ENCODE assay signal across 8 cellular contexts in the genomic region with DNA sequence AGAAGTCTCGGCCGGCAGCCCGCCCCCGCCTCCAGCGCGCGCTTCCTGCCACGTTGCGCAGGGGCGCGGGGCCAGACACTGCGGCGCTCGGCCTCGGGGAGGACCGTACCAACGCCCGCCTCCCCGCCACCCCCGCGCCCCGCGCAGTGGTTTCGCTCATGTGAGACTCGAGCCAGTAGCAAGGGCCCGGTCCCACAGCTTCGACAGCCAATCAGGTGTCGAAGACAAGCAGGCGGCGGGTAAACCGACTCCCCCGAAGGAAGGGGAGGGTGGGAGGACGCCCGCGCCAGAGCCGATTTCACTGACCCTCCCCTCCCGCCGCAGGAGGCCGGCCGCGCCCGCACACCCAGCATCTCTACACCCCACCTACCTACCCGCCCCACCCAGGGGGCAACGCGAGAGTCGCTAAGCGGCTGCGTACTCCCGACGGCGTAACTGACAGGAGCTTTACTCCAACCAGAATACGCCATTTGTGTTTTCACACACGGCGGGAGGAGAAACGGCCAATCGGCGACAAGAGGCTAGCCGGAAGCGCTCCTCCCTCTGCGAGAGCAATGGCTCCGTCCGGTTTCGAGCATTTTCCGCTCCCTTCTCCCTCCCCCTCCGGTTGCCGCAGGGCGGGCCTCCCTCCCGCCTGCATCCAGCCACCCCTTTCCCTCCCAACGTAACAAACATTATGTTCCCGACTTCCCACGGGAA. TPM values are rescaled to one million over a fixed set of nuclear protein-coding genes. Genes with fewer than 3 reads are reported as not detected.
A peak's percentile ranks its signal among the peaks of the same experiment; 100 is the strongest.
DNase-seq lines count a peak whose midpoint lies in the region; ATAC-seq and TF ChIP-seq lines count a peak whose summit lies in the region.

No MANE protein-coding gene starts in this region.

- CTCF ChIA-PET in activated B cell treated with CpG ODN at 0.5 μM for 24 hours (lab: Charles Lee): interaction anchor here (2.3 kb wide), 1 partner anchor 43 kb away, joined by 8 read pairs; no protein-coding TSS in a partner anchor

- H3K9me3 Mint-ChIP-seq in activated B cell treated with CpG ODN at 0.5 μM for 24 hours (no peaks in the 10 kb centered on the region), immature natural killer cell (no peaks in the 10 kb centered on the region)

- peak overlapping the region; percentile 95 for H3K9ac ChIP-seq in smooth muscle cell (ENCODE audit: low read depth)

- H3K27me3 ChIP-seq in smooth muscle cell (ENCODE audit: low read depth): no peaks in the 10 kb centered on the region

- H3K4me1 ChIP-seq in smooth muscle cell (ENCODE audit: low read depth): peaks cover 52% of the 10 kb centered on the region

- peak; percentile 92 for DNase-seq in AG08395 (ENCODE audit: low spot score)
- peak; percentile 100 for DNase-seq in NCI-H226
- DNase-seq in activated B cell treated with CpG ODN at 0.5 μM for 24 hours: peak; percentile 99
- DNase-seq in caudate nucleus (lab: John Stamatoyannopoulos, UW): peak; percentile 85 to 100 (median 99)
- peak; percentile 100 for DNase-seq in immature natural killer cell
- DNase-seq in smooth muscle cell (lab: John Stamatoyannopoulos, UW; ENCODE audit: unreplicated experiment): peak; percentile 96

- peaks cover 27% of the 10 kb centered on the region for H3F3A ChIP-seq in smooth muscle cell (ENCODE audit: low read depth)

- peaks cover 61% of the 10 kb centered on the region for H3K4me1 Mint-ChIP-seq in activated B cell treated with CpG ODN at 0.5 μM for 24 hours
- H3K4me1 Mint-ChIP-seq in immature natural killer cell: peaks cover 67 to 81% of the 10 kb centered on the region in 2 donors

- peak overlapping the region; percentile 99 for H3K27ac ChIP-seq in caudate nucleus (ENCODE audit: low read depth, low read length)
- peak overlapping the region; percentile 98 for H3K27ac ChIP-seq in smooth muscle cell (ENCODE audit: low read depth)

- H3K27me3 Mint-ChIP-seq in activated B cell treated with CpG ODN at 0.5 μM for 24 hours (no peaks in the 10 kb centered on the region), immature natural killer cell (ENCODE audit: low read depth in 3 of 3) (peaks cover 24 to 30% (median 28%) of the 10 kb centered on the region in 3 donors)

- peak overlapping the region; percentile 100 for H3K27ac Mint-ChIP-seq in activated B cell treated with CpG ODN at 0.5 μM for 24 hours
- peak overlapping the region; percentile 90 to 100 (median 99) for H3K27ac Mint-ChIP-seq in immature natural killer cell

- ATAC-seq in GM19023 (IDR thresholded peaks at IDR 0.05; ENCODE audit: unreplicated experiment) (peak; percentile 74), HG03196 (IDR thresholded peaks at IDR 0.05; ENCODE audit: unreplicated experiment) (peak; percentile 73), activated B cell treated with CpG ODN at 0.5 μM for 24 hours (ENCODE audit: low read depth) (peak; percentile 71)

- no peaks in the 10 kb centered on the region for H3K36me3 ChIP-seq in smooth muscle cell (ENCODE audit: low read depth)

- peak overlapping the region; percentile 78 for H3K4me3 ChIP-seq in smooth muscle cell

- 1% methylated on average over 56 of the region's 71 CpGs for WGBS in smooth muscle cell (ENCODE audit: low lambda C conversion rate)

- intact Hi-C loops in activated B cell treated with CpG ODN at 0.5 μM for 24 hours (cut with micrococcal nuclease): loop anchor here (1.0 to 2.0 kb wide), 14 partner anchors 11 to 1876 kb away; a partner anchor contains a TSS

- POLR2A ChIA-PET in activated B cell treated with CpG ODN at 0.5 μM for 24 hours (lab: Charles Lee): interaction anchor here (0.6 to 3.7 kb wide), 36 partner anchors 8 to 1875 kb away, joined by 3 to 84 read pairs (median 4); a partner anchor contains a TSS

- peaks cover 60% of the 10 kb centered on the region for H3K36me3 Mint-ChIP-seq in activated B cell treated with CpG ODN at 0.5 μM for 24 hours (ENCODE audit: low read depth)
- H3K36me3 Mint-ChIP-seq in immature natural killer cell: peaks cover under 1 to 8% (median under 1%) of the 10 kb centered on the region in 3 donors

- TF ChIP-seq CTCF in activated B cell treated with CpG ODN at 0.5 μM for 24 hours (IDR thresholded peaks at IDR 0.05) (no peak), smooth muscle cell (IDR thresholded peaks at IDR 0.05; ENCODE audit: borderline replicate concordance, insufficient read depth, poor library complexity, severe bottlenecking) (no peak)

- no peak overlapping the region for H2AFZ ChIP-seq in smooth muscle cell (ENCODE audit: low read depth)

- peak overlapping the region; percentile 98 for H3K4me3 Mint-ChIP-seq in activated B cell treated with CpG ODN at 0.5 μM for 24 hours
- peak overlapping the region; percentile 92 to 99 (median 97) for H3K4me3 Mint-ChIP-seq in immature natural killer cell

- peak overlapping the region; percentile 89 for H3K4me2 ChIP-seq in smooth muscle cell

- H3K9me3 ChIP-seq in smooth muscle cell (replicated peaks; ENCODE audit: low read depth): no peaks in the 10 kb centered on the region

- peaks cover 84% of the 10 kb centered on the region for H3K79me2 ChIP-seq in smooth muscle cell (ENCODE audit: low read depth)

- H4K20me1 ChIP-seq in smooth muscle cell (ENCODE audit: low read depth): peaks cover 79% of the 10 kb centered on the region

RNA-seq across cellular contexts. Expression of a gene that starts 0.6 kb away (rescaled TPM):
- 144 and 162 TPM in 2 replicates for total RNA-seq in activated B cell treated with CpG ODN at 0.5 μM for 24 hours
- 10 to 100 TPM; 13.7 to 50.2 (median 19.2) TPM for polyA plus RNA-seq in immature natural killer cell
- 107 and 122 TPM in 2 replicates for total RNA-seq in smooth muscle cell
- 133 and 134 TPM in 2 replicates for polyA plus RNA-seq in smooth muscle cell

RNA-seq across cellular contexts. Expression of a gene that starts 33.9 kb away (rescaled TPM):
- total RNA-seq in activated B cell treated with CpG ODN at 0.5 μM for 24 hours (34.3 and 42.0 TPM in 2 replicates), smooth muscle cell (11.6 and 21.9 TPM in 2 replicates)
- polyA plus RNA-seq in immature natural killer cell (10 to 100 TPM; 13.2 to 23.1 (median 15.3) TPM), smooth muscle cell (19.5 and 23.2 TPM in 2 replicates)

Comparison
In these comparisons a context has a peak if more than half of its experiments do, and no peak if none do; other contexts are left out.
1. Peak in every context shown above with its lines: DNase-seq, ATAC-seq, H3K4me3 ChIP-seq and H3K27ac ChIP-seq.